29 cellular contexts compared by ENCODE assay signal in the genomic region with DNA sequence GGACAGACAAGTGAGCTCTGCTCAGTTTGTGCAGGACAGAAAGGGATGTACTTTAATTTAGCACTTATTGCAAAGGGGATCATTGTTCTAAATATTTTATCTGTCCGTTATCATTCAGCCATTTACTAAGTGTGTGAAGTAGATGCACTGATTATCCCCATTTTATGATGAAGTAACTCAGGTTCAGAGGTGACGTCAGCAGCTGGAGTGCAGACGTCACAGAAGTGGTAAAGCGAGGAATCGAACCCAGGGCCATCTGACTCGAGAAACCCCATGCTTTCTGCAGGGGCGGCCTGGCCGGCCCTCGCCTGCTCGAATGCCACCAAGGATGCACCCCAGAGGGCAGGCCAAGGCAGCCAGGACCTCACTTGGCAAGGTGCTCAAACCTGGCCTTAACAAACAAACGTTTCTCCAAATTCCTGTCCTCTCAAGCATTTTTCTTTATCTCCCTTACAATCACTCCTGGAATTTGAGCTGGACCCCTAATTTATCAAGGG.
"Had no signal": no experiment of that assay in that cellular context is flagged by ENCODE, and none has a peak within 500 bp of the region (broad histone marks: within the 10 kb centered on the region; RNA-seq: fewer than 3 reads in every experiment).

No MANE protein-coding gene starts in this region.

- FAIRE-seq: endometrium, kidney had no signal

- ATAC-seq: effector memory CD8-positive, alpha-beta T cell; esophagus mucosa; gastrocnemius medialis; heart left ventricle; left colon; left lung; left ventricle myocardium superior had no signal

- H3K4me3 Mint-ChIP-seq: dendritic cell treated with granulocyte-macrophage colony-stimulating factor and Interleukin-4, amounts not matched to agents 40 ng/mL and 50 ng/mL, for 4 days; effector memory CD8-positive, alpha-beta T cell; endodermal cell; immature natural killer cell; memory B cell had no signal

- H3K36me3 ChIP-seq: colonic mucosa, esophagus squamous epithelium, gastrocnemius medialis, heart left ventricle, left lung had no signal

- H3K4me2 ChIP-seq: hepatocyte had no signal

- H3K9me3 ChIP-seq: colonic mucosa, esophagus squamous epithelium, gastrocnemius medialis, heart left ventricle, left lung had no signal

- H3K27me3 ChIP-seq: colonic mucosa, esophagus squamous epithelium, gastrocnemius medialis, heart left ventricle, hepatocyte, left lung had no signal

- H3K79me2 ChIP-seq: hepatocyte had no signal

- H3K4me3 ChIP-seq: colonic mucosa, esophagus squamous epithelium, gastrocnemius medialis, heart left ventricle, hepatocyte, left lung, lung had no signal

- H3K9me3 Mint-ChIP-seq: dendritic cell treated with granulocyte-macrophage colony-stimulating factor and Interleukin-4, amounts not matched to agents 40 ng/mL and 50 ng/mL, for 4 days; effector memory CD8-positive, alpha-beta T cell; endodermal cell; memory B cell had no signal

- H2AFZ ChIP-seq: hepatocyte had no signal

- H3K4me1 ChIP-seq: colonic mucosa, gastrocnemius medialis, heart left ventricle, left lung had no signal

- H3K4me1 Mint-ChIP-seq: memory B cell had no signal

- DNase-seq: colonic mucosa; cortex of kidney; effector CD8-positive, alpha-beta T cell; effector memory CD8-positive, alpha-beta T cell; endodermal cell; erythroblast; esophagus squamous epithelium; foreskin fibroblast; foreskin melanocyte; gastrocnemius medialis; heart left ventricle; hypothalamus; immature natural killer cell; islet precursor cell; kidney glomerular epithelial cell; left colon; left lung; left ventricle myocardium superior; mammary epithelial cell; mesendoderm; midbrain had no signal

- H3K36me3 Mint-ChIP-seq: immature natural killer cell, memory B cell had no signal

- H3K27ac Mint-ChIP-seq: dendritic cell treated with granulocyte-macrophage colony-stimulating factor and Interleukin-4, amounts not matched to agents 40 ng/mL and 50 ng/mL, for 4 days; effector memory CD8-positive, alpha-beta T cell; endodermal cell; immature natural killer cell; memory B cell had no signal

- H3K27ac ChIP-seq: colonic mucosa, epithelial cell of prostate, esophagus squamous epithelium, gastrocnemius medialis, heart left ventricle, hepatocyte, left lung had no signal
